1 cellular context compared by ENCODE assay signal in the genomic region with DNA sequence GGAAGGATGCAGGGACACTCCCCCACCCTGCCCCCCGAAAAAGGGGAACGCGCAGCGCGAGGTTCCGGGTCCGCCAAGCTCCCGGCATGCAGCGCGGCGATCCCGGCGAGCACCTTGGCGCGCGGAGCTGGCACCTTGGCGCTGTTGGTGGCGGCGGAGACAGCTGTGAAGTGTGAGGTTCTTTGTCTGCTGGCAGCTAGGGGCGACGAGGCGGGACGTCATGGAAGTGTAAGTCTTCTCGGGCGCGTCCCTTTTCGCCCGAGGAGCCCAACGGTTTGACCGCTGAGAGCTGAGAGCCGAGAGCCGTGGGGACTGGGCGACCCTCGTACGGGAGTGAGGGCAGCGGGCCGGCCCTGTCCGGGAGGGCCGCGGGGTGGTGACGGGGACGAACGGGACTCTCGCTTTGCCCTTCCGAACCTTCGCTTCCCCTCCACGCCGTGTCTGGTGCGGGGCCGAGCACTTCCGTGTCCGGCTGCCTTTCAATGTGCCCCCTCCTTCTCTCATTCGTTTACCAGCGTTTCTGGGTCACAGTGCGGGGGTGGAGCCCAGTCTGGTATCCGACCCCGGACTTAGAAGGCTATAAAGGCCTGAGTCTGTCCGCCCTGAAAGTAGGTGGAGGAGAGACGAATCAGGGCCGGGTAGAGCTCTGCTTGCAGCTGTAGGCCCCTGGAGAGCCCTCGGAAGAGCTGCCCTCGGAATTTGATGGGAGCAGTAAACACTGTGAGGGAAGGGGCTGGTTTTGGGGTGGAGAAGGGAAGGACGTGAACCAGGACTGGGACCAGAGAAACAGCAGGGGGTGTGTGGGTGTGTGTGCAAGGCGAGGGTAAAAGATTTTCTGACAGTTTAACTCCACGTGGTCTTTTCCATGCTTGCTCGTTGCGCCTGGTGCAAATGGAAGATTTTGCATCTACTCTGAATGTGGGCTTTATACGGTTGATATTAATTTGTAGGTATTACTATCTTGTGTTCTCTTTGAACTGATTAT.
A peak's percentile ranks its signal among the peaks of the same experiment; 100 is the strongest.
TF ChIP-seq lines count a peak whose summit lies in the region.

A gene (plus strand): TSS at position 105 of the 985 bp plus-strand sequence. CDS start 116 bp downstream, at position 221.

TF ChIP-seq in K562, 482 proteins besides CTCF, POLR2A, EP300 and RAD21 (continued from another document and continues in another):
- TF ChIP-seq, protein P1, sequence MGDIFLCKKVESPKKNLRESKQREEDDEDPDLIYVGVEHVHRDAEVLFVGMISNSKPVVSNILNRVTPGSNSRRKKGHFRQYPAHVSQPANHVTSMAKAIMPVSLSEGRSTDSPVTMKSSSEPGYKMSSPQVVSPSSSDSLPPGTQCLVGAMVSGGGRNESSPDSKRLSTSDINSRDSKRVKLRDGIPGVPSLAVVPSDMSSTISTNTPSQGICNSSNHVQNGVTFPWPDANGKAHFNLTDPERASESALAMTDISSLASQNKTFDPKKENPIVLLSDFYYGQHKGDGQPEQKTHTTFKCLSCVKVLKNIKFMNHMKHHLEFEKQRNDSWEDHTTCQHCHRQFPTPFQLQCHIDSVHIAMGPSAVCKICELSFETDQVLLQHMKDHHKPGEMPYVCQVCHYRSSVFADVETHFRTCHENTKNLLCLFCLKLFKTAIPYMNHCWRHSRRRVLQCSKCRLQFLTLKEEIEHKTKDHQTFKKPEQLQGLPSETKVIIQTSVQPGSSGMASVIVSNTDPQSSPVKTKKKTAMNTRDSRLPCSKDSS (IDR thresholded peaks at IDR 0.05; ENCODE audit: low read depth, partially characterized antibody) = no peak
- TF ChIP-seq CBX1 (IDR thresholded peaks at IDR 0.05; ENCODE audit: low read depth) = peak; percentile 79; the same call in 1 of the 2 replicates
- peak; percentile 84 for TF ChIP-seq POLR2B (IDR thresholded peaks at IDR 0.05; ENCODE audit: low read depth, partially characterized antibody)
- no peak for TF ChIP-seq SIRT6 (IDR thresholded peaks at IDR 0.05; ENCODE audit: low read depth, low read length)
- no peak for TF ChIP-seq KHSRP (IDR thresholded peaks at IDR 0.05)
- no peak for TF ChIP-seq TOE1 (IDR thresholded peaks at IDR 0.05; ENCODE audit: borderline replicate concordance)
- no peak for TF ChIP-seq TOE1 (CRISPR knock-in tag; IDR thresholded peaks at IDR 0.05; ENCODE audit: borderline replicate concordance, low read depth)
- no peak; the same call in 1 of the 2 replicates for TF ChIP-seq DMBX1 (CRISPR knock-in tag; IDR thresholded peaks at IDR 0.05; ENCODE audit: borderline replicate concordance)
- TF ChIP-seq KLF6 (CRISPR knock-in tag; IDR thresholded peaks at IDR 0.05; ENCODE audit: borderline replicate concordance) = peak; percentile 56; the same call in 1 of the 2 replicates
- TF ChIP-seq HDAC8 (tag; IDR thresholded peaks at IDR 0.05) = peak; percentile 65; the same call in 1 of the 2 replicates
- 0 out of 2 replicates have a peak, but pooled peaks have one; percentile 5 for TF ChIP-seq NFE2 (IDR thresholded peaks at IDR 0.05; ENCODE audit: low read depth)
- no peak for TF ChIP-seq BDP1 (IDR thresholded peaks at IDR 0.05; ENCODE audit: insufficient read depth, insufficient read length)
- TF ChIP-seq ZBTB17 (CRISPR knock-in tag; IDR thresholded peaks at IDR 0.05) = no peak
- TF ChIP-seq, protein P2, sequence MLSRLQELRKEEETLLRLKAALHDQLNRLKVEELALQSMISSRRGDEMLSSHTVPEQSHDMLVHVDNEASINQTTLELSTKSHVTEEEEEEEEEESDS (CRISPR knock-in tag; IDR thresholded peaks at IDR 0.05) = no peak
- peak in 1 of 2 experiments; percentile 80; a peak in 2 of 4 replicates for TF ChIP-seq SRF (CRISPR knock-in tag; IDR thresholded peaks at IDR 0.05)
- peak; percentile 48; the same call in 1 of the 2 replicates for TF ChIP-seq CREB1 (IDR thresholded peaks at IDR 0.05)
- TF ChIP-seq CREB1 (CRISPR knock-in tag; IDR thresholded peaks at IDR 0.05) = no peak
- no peak; the same call in none of the 2 replicates for TF ChIP-seq ZNF232 (CRISPR knock-in tag; IDR thresholded peaks at IDR 0.05)
- TF ChIP-seq ARHGAP35 (IDR thresholded peaks at IDR 0.05; ENCODE audit: partially characterized antibody) = no peak
- TF ChIP-seq, protein P3, sequence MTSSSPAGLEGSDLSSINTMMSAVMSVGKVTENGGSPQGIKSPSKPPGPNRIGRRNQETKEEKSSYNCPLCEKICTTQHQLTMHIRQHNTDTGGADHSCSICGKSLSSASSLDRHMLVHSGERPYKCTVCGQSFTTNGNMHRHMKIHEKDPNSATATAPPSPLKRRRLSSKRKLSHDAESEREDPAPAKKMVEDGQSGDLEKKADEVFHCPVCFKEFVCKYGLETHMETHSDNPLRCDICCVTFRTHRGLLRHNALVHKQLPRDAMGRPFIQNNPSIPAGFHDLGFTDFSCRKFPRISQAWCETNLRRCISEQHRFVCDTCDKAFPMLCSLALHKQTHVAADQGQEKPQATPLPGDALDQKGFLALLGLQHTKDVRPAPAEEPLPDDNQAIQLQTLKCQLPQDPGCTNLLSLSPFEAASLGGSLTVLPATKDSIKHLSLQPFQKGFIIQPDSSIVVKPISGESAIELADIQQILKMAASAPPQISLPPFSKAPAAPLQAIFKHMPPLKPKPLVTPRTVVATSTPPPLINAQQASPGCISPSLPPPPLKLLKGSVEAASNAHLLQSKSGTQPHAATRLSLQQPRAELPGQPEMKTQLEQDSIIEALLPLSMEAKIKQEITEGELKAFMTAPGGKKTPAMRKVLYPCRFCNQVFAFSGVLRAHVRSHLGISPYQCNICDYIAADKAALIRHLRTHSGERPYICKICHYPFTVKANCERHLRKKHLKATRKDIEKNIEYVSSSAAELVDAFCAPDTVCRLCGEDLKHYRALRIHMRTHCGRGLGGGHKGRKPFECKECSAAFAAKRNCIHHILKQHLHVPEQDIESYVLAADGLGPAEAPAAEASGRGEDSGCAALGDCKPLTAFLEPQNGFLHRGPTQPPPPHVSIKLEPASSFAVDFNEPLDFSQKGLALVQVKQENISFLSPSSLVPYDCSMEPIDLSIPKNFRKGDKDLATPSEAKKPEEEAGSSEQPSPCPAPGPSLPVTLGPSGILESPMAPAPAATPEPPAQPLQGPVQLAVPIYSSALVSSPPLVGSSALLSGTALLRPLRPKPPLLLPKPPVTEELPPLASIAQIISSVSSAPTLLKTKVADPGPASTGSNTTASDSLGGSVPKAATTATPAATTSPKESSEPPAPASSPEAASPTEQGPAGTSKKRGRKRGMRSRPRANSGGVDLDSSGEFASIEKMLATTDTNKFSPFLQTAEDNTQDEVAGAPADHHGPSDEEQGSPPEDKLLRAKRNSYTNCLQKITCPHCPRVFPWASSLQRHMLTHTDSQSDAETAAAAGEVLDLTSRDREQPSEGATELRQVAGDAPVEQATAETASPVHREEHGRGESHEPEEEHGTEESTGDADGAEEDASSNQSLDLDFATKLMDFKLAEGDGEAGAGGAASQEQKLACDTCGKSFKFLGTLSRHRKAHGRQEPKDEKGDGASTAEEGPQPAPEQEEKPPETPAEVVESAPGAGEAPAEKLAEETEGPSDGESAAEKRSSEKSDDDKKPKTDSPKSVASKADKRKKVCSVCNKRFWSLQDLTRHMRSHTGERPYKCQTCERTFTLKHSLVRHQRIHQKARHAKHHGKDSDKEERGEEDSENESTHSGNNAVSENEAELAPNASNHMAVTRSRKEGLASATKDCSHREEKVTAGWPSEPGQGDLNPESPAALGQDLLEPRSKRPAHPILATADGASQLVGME (CRISPR knock-in tag; IDR thresholded peaks at IDR 0.05) = no peak
- TF ChIP-seq SMARCA5 (IDR thresholded peaks at IDR 0.05) = no peak
- peak; percentile 69; the same call in 1 of the 2 replicates for TF ChIP-seq KDM2B (CRISPR knock-in tag; IDR thresholded peaks at IDR 0.05)
- TF ChIP-seq FOXM1 (IDR thresholded peaks at IDR 0.05; ENCODE audit: low read depth) = no peak
- peak; percentile 79; the same call in 1 of the 2 replicates for TF ChIP-seq FOXM1 (CRISPR knock-in tag; IDR thresholded peaks at IDR 0.05; ENCODE audit: low read depth)
- TF ChIP-seq RBFOX2 (IDR thresholded peaks at IDR 0.05; ENCODE audit: low read depth, low read length) = peak; percentile 98
- no peak for TF ChIP-seq PYGO2 (tag; IDR thresholded peaks at IDR 0.05)
- TF ChIP-seq, protein P4, sequence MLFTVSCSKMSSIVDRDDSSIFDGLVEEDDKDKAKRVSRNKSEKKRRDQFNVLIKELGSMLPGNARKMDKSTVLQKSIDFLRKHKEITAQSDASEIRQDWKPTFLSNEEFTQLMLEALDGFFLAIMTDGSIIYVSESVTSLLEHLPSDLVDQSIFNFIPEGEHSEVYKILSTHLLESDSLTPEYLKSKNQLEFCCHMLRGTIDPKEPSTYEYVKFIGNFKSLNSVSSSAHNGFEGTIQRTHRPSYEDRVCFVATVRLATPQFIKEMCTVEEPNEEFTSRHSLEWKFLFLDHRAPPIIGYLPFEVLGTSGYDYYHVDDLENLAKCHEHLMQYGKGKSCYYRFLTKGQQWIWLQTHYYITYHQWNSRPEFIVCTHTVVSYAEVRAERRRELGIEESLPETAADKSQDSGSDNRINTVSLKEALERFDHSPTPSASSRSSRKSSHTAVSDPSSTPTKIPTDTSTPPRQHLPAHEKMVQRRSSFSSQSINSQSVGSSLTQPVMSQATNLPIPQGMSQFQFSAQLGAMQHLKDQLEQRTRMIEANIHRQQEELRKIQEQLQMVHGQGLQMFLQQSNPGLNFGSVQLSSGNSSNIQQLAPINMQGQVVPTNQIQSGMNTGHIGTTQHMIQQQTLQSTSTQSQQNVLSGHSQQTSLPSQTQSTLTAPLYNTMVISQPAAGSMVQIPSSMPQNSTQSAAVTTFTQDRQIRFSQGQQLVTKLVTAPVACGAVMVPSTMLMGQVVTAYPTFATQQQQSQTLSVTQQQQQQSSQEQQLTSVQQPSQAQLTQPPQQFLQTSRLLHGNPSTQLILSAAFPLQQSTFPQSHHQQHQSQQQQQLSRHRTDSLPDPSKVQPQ (CRISPR knock-in tag; IDR thresholded peaks at IDR 0.05; ENCODE audit: borderline replicate concordance) = no peak
- no peak for TF ChIP-seq ZNF347 (CRISPR knock-in tag; IDR thresholded peaks at IDR 0.05; ENCODE audit: low read depth)
- no peak for TF ChIP-seq SNRNP70 (optimal IDR thresholded peaks at IDR 0.05; ENCODE audit: low read depth, low read length)
- TF ChIP-seq SNIP1 (IDR thresholded peaks at IDR 0.05; ENCODE audit: low read depth) = no peak
- no peak for TF ChIP-seq MCM5 (IDR thresholded peaks at IDR 0.05; ENCODE audit: low read depth)
- TF ChIP-seq, protein P5, sequence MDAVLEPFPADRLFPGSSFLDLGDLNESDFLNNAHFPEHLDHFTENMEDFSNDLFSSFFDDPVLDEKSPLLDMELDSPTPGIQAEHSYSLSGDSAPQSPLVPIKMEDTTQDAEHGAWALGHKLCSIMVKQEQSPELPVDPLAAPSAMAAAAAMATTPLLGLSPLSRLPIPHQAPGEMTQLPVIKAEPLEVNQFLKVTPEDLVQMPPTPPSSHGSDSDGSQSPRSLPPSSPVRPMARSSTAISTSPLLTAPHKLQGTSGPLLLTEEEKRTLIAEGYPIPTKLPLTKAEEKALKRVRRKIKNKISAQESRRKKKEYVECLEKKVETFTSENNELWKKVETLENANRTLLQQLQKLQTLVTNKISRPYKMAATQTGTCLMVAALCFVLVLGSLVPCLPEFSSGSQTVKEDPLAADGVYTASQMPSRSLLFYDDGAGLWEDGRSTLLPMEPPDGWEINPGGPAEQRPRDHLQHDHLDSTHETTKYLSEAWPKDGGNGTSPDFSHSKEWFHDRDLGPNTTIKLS (IDR thresholded peaks at IDR 0.05; ENCODE audit: borderline replicate concordance, low read depth) = peak; percentile 71
- TF ChIP-seq ZC3H8 (IDR thresholded peaks at IDR 0.05) = no peak
- TF ChIP-seq, protein P6, sequence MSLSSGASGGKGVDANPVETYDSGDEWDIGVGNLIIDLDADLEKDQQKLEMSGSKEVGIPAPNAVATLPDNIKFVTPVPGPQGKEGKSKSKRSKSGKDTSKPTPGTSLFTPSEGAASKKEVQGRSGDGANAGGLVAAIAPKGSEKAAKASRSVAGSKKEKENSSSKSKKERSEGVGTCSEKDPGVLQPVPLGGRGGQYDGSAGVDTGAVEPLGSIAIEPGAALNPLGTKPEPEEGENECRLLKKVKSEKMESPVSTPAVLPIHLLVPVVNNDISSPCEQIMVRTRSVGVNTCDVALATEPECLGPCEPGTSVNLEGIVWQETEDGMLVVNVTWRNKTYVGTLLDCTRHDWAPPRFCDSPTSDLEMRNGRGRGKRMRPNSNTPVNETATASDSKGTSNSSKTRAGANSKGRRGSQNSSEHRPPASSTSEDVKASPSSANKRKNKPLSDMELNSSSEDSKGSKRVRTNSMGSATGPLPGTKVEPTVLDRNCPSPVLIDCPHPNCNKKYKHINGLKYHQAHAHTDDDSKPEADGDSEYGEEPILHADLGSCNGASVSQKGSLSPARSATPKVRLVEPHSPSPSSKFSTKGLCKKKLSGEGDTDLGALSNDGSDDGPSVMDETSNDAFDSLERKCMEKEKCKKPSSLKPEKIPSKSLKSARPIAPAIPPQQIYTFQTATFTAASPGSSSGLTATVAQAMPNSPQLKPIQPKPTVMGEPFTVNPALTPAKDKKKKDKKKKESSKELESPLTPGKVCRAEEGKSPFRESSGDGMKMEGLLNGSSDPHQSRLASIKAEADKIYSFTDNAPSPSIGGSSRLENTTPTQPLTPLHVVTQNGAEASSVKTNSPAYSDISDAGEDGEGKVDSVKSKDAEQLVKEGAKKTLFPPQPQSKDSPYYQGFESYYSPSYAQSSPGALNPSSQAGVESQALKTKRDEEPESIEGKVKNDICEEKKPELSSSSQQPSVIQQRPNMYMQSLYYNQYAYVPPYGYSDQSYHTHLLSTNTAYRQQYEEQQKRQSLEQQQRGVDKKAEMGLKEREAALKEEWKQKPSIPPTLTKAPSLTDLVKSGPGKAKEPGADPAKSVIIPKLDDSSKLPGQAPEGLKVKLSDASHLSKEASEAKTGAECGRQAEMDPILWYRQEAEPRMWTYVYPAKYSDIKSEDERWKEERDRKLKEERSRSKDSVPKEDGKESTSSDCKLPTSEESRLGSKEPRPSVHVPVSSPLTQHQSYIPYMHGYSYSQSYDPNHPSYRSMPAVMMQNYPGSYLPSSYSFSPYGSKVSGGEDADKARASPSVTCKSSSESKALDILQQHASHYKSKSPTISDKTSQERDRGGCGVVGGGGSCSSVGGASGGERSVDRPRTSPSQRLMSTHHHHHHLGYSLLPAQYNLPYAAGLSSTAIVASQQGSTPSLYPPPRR (CRISPR knock-in tag; IDR thresholded peaks at IDR 0.05; ENCODE audit: borderline replicate concordance) = no peak
- TF ChIP-seq, protein P7, sequence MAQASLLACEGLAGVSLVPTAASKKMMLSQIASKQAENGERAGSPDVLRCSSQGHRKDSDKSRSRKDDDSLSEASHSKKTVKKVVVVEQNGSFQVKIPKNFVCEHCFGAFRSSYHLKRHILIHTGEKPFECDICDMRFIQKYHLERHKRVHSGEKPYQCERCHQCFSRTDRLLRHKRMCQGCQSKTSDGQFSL (CRISPR knock-in tag; IDR thresholded peaks at IDR 0.05) = peak; percentile 75
- TF ChIP-seq, protein P7 (tag; IDR thresholded peaks at IDR 0.05) = peak in 1 of 2 experiments; percentile 29; a peak in 1 of 4 replicates
- TF ChIP-seq RFX7 (CRISPR knock-in tag; IDR thresholded peaks at IDR 0.05) = no peak
